ENCODE assay signal across 22 cellular contexts in genomic region chr2:109727929-109728447, GRCh38.
"Had no signal": no experiment of that assay in that cellular context is flagged by ENCODE, and none has a peak within 500 bp of the region (broad histone marks: within the 10 kb centered on the region; RNA-seq: fewer than 3 reads in every experiment).

No MANE protein-coding gene starts in this region.

- H3K4me1 ChIP-seq: foreskin keratinocyte, left lung, parathyroid adenoma, thyroid gland, uterus had no signal

- H3K36me3 ChIP-seq: left lung, neutrophil, thyroid gland, uterus had no signal

- H3K27ac Mint-ChIP-seq: activated CD4-positive, alpha-beta T cell treated with anti-CD3 and anti-CD28 coated beads, Interleukin-2, amount 10 ng/mL, durations not matched to agents 7 days and 5 days; activated CD8-positive, alpha-beta T cell treated with anti-CD3 and anti-CD28 coated beads, Interleukin-2, amount 10 ng/mL, durations not matched to agents 7 days and 5 days; activated naive CD4-positive, alpha-beta T cell treated with anti-CD3 and anti-CD28 coated beads for 36 hours; activated naive CD8-positive, alpha-beta T cell treated with anti-CD3 and anti-CD28 coated beads, Interleukin-2, amount 10 ng/mL, durations not matched to agents 7 days and 5 days; dendritic cell treated with granulocyte-macrophage colony-stimulating factor and Interleukin-4, amounts not matched to agents 40 ng/mL and 50 ng/mL, for 4 days; immature natural killer cell; stimulated activated naive CD8-positive, alpha-beta T cell treated with anti-CD3 and anti-CD28 coated beads, Interleukin-15, Interleukin-2, amounts not matched to agents 100 ng/mL and 50 ng/mL, for 24 hours had no signal

- H3K27ac ChIP-seq: foreskin keratinocyte, hepatocyte, left lung, neutrophil, parathyroid adenoma, thyroid gland, uterus had no signal

- H3K9me3 Mint-ChIP-seq: activated CD4-positive, alpha-beta T cell treated with anti-CD3 and anti-CD28 coated beads, Interleukin-2, amount 10 ng/mL, durations not matched to agents 7 days and 5 days; activated naive CD8-positive, alpha-beta T cell treated with anti-CD3 and anti-CD28 coated beads, Interleukin-2, amount 10 ng/mL, durations not matched to agents 7 days and 5 days; immature natural killer cell; nephron; stimulated activated naive CD8-positive, alpha-beta T cell treated with anti-CD3 and anti-CD28 coated beads, Interleukin-15, Interleukin-2, amounts not matched to agents 100 ng/mL and 50 ng/mL, for 24 hours had no signal

- H3K27me3 ChIP-seq: foreskin keratinocyte, hepatocyte, left lung, neutrophil, thyroid gland, uterus had no signal

- H3K4me1 Mint-ChIP-seq: activated CD4-positive, alpha-beta T cell treated with anti-CD3 and anti-CD28 coated beads, Interleukin-2, amount 10 ng/mL, durations not matched to agents 7 days and 5 days; activated naive CD8-positive, alpha-beta T cell treated with anti-CD3 and anti-CD28 coated beads, Interleukin-2, amount 10 ng/mL, durations not matched to agents 7 days and 5 days; immature natural killer cell had no signal

- H3K4me3 Mint-ChIP-seq: activated CD4-positive, alpha-beta T cell treated with anti-CD3 and anti-CD28 coated beads, Interleukin-2, amount 10 ng/mL, durations not matched to agents 7 days and 5 days; activated CD8-positive, alpha-beta T cell treated with anti-CD3 and anti-CD28 coated beads, Interleukin-2, amount 10 ng/mL, durations not matched to agents 7 days and 5 days; activated naive CD4-positive, alpha-beta T cell treated with anti-CD3 and anti-CD28 coated beads for 36 hours; activated naive CD8-positive, alpha-beta T cell treated with anti-CD3 and anti-CD28 coated beads, Interleukin-2, amount 10 ng/mL, durations not matched to agents 7 days and 5 days; dendritic cell treated with granulocyte-macrophage colony-stimulating factor and Interleukin-4, amounts not matched to agents 40 ng/mL and 50 ng/mL, for 4 days; immature natural killer cell; nephron; stimulated activated naive CD8-positive, alpha-beta T cell treated with anti-CD3 and anti-CD28 coated beads, Interleukin-15, Interleukin-2, amounts not matched to agents 100 ng/mL and 50 ng/mL, for 24 hours had no signal

- H3K36me3 Mint-ChIP-seq: activated naive CD8-positive, alpha-beta T cell treated with anti-CD3 and anti-CD28 coated beads, Interleukin-2, amount 10 ng/mL, durations not matched to agents 7 days and 5 days; immature natural killer cell had no signal

- DNase-seq: activated CD4-positive, alpha-beta T cell treated with anti-CD3 and anti-CD28 coated beads, Interleukin-2, amount 10 ng/mL, durations not matched to agents 7 days and 5 days; activated CD8-positive, alpha-beta T cell treated with anti-CD3 and anti-CD28 coated beads, Interleukin-2, amount 10 ng/mL, durations not matched to agents 7 days and 5 days; activated naive CD4-positive, alpha-beta T cell treated with anti-CD3 and anti-CD28 coated beads for 36 hours; activated naive CD8-positive, alpha-beta T cell treated with anti-CD3 and anti-CD28 coated beads, Interleukin-2, amount 10 ng/mL, durations not matched to agents 7 days and 5 days; amniotic stem cell; effector CD8-positive, alpha-beta T cell; erythroblast; foreskin keratinocyte; immature natural killer cell; left lung; SK-N-SH; stimulated activated CD4-positive, alpha-beta T cell treated with anti-CD3 and anti-CD28 coated beads, Interleukin-4, amount 100 ng/mL, for 24 hours; substantia nigra; thyroid gland; uterus had no signal

- ATAC-seq: activated CD4-positive, CD25-positive, alpha-beta regulatory T cell treated with anti-CD3 and anti-CD28 coated beads, Interleukin-2, amount 50 U/mL, for 24 hours; activated CD8-positive, alpha-beta T cell treated with anti-CD3 and anti-CD28 coated beads, Interleukin-2, amount 10 ng/mL, durations not matched to agents 7 days and 5 days; foreskin keratinocyte had no signal

- H3K9me3 ChIP-seq: left lung, neutrophil, SK-N-SH, thyroid gland, uterus had no signal

- H3K4me3 ChIP-seq: hepatocyte, left lung, thyroid gland, uterus had no signal
